9 cellular contexts compared by ENCODE assay signal in genomic region chr9:126915846-126916543, GRCh38. TPM values are rescaled to one million over a fixed set of nuclear protein-coding genes. Genes with fewer than 3 reads are reported as not detected.
A peak's percentile ranks its signal among the peaks of the same experiment; 100 is the strongest.
DNase-seq lines count a peak whose midpoint lies in the region; ATAC-seq, FAIRE-seq and TF ChIP-seq lines count a peak whose summit lies in the region.
"Had no signal": no experiment of that assay in that cellular context is flagged by ENCODE, and none has a peak within 500 bp of the region (broad histone marks: within the 10 kb centered on the region; RNA-seq: fewer than 3 reads in every experiment).

No MANE protein-coding gene starts in this region.

- TF ChIP-seq EP300 in A549 (IDR thresholded peaks at IDR 0.05), result no peak

- peak overlapping the region; percentile 78 for H3K4me2 ChIP-seq in A549

- H3K9me3 ChIP-seq in A549, result no peaks in the 10 kb centered on the region; the same call in 2 of the 3 replicates
- no peaks in the 10 kb centered on the region for H3K9me3 ChIP-seq in HUES6 (ENCODE audit: control insufficient read depth, insufficient read depth, low read depth, low read length)
- no peaks in the 10 kb centered on the region for H3K9me3 ChIP-seq in body of pancreas
- no peaks in the 10 kb centered on the region for H3K9me3 ChIP-seq in mucosa of stomach (ENCODE audit: control insufficient read depth, low read length)

- POLR2A ChIA-PET in A549 (lab: Yijun Ruan, JAX), result no interaction called here

- no peak for FAIRE-seq in A549 (lab: Jason Lieb, UNC)
- FAIRE-seq: G401.6 had no signal

- H3K4me1 ChIP-seq in A549, result peaks cover 7% of the 10 kb centered on the region; the same call in 2 of the 3 replicates
- H3K4me1 ChIP-seq in HUES6 (ENCODE audit: control insufficient read depth, insufficient read depth, low read length), result peaks cover 17% of the 10 kb centered on the region
- peaks cover 18% of the 10 kb centered on the region for H3K4me1 ChIP-seq in body of pancreas
- H3K4me1 ChIP-seq in mucosa of stomach (ENCODE audit: control insufficient read depth, insufficient read depth, low read length), result peaks cover 42% of the 10 kb centered on the region

- ATAC-seq in A549, result no peak
- ATAC-seq in body of pancreas, result no peak
- ATAC-seq in HG03432 (IDR thresholded peaks at IDR 0.05; ENCODE audit: unreplicated experiment), result no peak
- no peak for ATAC-seq in GM19351 (IDR thresholded peaks at IDR 0.05; ENCODE audit: unreplicated experiment)
- ATAC-seq in GM19023 (IDR thresholded peaks at IDR 0.05; ENCODE audit: unreplicated experiment), result no peak

- H3K4me3 ChIP-seq in A549 (no peak overlapping the region; the same call in 2 of the 3 replicates), HUES6 (ENCODE audit: low read depth, low read length) (peak overlapping the region; percentile 74), body of pancreas (peak overlapping the region; percentile 23 to 45), mucosa of stomach (ENCODE audit: low read length) (peak overlapping the region; percentile 44)

- no peak for TF ChIP-seq RAD21 in A549 (conservative IDR thresholded peaks at IDR 0.05 in 1 of 2, IDR thresholded peaks at IDR 0.05 in 1 of 2)

- 97% methylated on average over 15 of the region's 15 CpGs for WGBS in A549 (ENCODE audit: missing lambda C conversion rate)
- WGBS in body of pancreas, 2 donors, result 45 to 60% methylated on average over 9 to 15 of the region's 15 CpGs

- intact Hi-C loops in body of pancreas (cut with DNase I), result loop anchor here (10.0 kb wide), 1 partner anchor 51 kb away; the partner anchor contains the start of gene ZBTB34

- CTCF ChIA-PET in A549 (lab: Yijun Ruan, JAX), result interaction anchor here (1.0 to 2.4 kb wide), 5 partner anchors 9 to 46 kb away, joined by 3 to 10 read pairs (median 4); no protein-coding TSS in a partner anchor

- peaks cover 40% of the 10 kb centered on the region for H3K27me3 ChIP-seq in HUES6 (ENCODE audit: control insufficient read depth, insufficient read depth, low read length)
- H3K27me3 ChIP-seq in body of pancreas, result no peaks in the 10 kb centered on the region
- no peaks in the 10 kb centered on the region for H3K27me3 ChIP-seq in mucosa of stomach (ENCODE audit: control insufficient read depth, insufficient read depth, low read length)

- H3K36me3 ChIP-seq in HUES6 (ENCODE audit: control insufficient read depth, insufficient read depth, low read length), result no peaks in the 10 kb centered on the region
- H3K36me3 ChIP-seq in body of pancreas (replicated peaks in 1 of 2; ENCODE audit: insufficient read depth in 1 of 2, low read depth in 2 of 2), result no peaks in the 10 kb centered on the region
- H3K36me3 ChIP-seq in mucosa of stomach (ENCODE audit: control insufficient read depth, insufficient read depth, low read length), result no peaks in the 10 kb centered on the region

- H3K27ac ChIP-seq in A549 (no peak overlapping the region), HUES6 (ENCODE audit: low read depth, low read length) (no peak overlapping the region), body of pancreas (peak overlapping the region; percentile 70 to 93 (median 88))

- H3K9ac ChIP-seq in HUES6 (ENCODE audit: low read length) (no peak overlapping the region), mucosa of stomach (ENCODE audit: low read length) (peak overlapping the region; percentile 66)

- TF ChIP-seq POLR2A in A549 (IDR thresholded peaks at IDR 0.05; ENCODE audit: low read length) (no peak), body of pancreas (IDR thresholded peaks at IDR 0.05) (no peak)

- TF ChIP-seq CTCF in A549 (IDR thresholded peaks at IDR 0.05), result no peak
- no peak for TF ChIP-seq CTCF in body of pancreas (IDR thresholded peaks at IDR 0.05)

- no peak for DNase-seq in A549 (ENCODE audit: low read depth in 1 of 2, low spot score in 1 of 2)
- no peak for DNase-seq in body of pancreas
- DNase-seq in NCI-H526 treated with DMSO at 0.1 percent for 48 hours (lab: John Stamatoyannopoulos, UW), result no peak

TF ChIP-seq in A549, 52 proteins besides CTCF, POLR2A, EP300 and RAD21:
- TF ChIP-seq TFCP2L1 (CRISPR knock-in tag; IDR thresholded peaks at IDR 0.05) (no peak), ELK1 (IDR thresholded peaks at IDR 0.05; ENCODE audit: low read depth, low read length) (no peak), MAZ (IDR thresholded peaks at IDR 0.05; ENCODE audit: borderline replicate concordance, low read depth, low read length) (no peak), HES2 (IDR thresholded peaks at IDR 0.05) (no peak), ZFP36 (IDR thresholded peaks at IDR 0.05; ENCODE audit: borderline replicate concordance, partially characterized antibody) (no peak), USF2 (IDR thresholded peaks at IDR 0.05) (no peak), RARB (CRISPR knock-in tag; IDR thresholded peaks at IDR 0.05) (no peak), RFX5 (IDR thresholded peaks at IDR 0.05) (no peak), CBX2 (IDR thresholded peaks at IDR 0.05; ENCODE audit: borderline replicate concordance, low read depth) (no peak), CHD4 (IDR thresholded peaks at IDR 0.05; ENCODE audit: borderline replicate concordance) (no peak), HEYL (CRISPR knock-in tag; IDR thresholded peaks at IDR 0.05) (no peak), HOXB13 (CRISPR knock-in tag; IDR thresholded peaks at IDR 0.05; ENCODE audit: low read depth) (no peak), ZC3H11A (IDR thresholded peaks at IDR 0.05) (no peak)

RNA-seq across cellular contexts. Expression of gene RALGPS1, which starts 1.4 kb away (rescaled TPM):
- polyA plus RNA-seq in A549 (2011; rRNA removed), result 7.9 and 8.1 TPM in 2 replicates
- 2.9 and 4.2 TPM in 2 replicates for polyA plus RNA-seq in A549 (2012; cell fraction: cytosol; rRNA removed)
- polyA plus RNA-seq in A549 (2012; cell fraction: nucleus; rRNA removed), result 7.9 and 11.2 TPM in 2 replicates
- polyA plus RNA-seq in A549 (2017; fragmentation: RNase III; extraction: RNeasy Plus Mini Kit Qiagen cat#74134 plus additional on column Dnase treatment), result 3.0 to 5.0 TPM (median 3.9 TPM) in 3 replicates
- polyA minus RNA-seq in A549 (2011; rRNA and poly(A)+ RNA removed), result 8.8 and 11.4 TPM in 2 replicates
- 10 to 100 TPM; 15.3 to 79.4 TPM for total RNA-seq in body of pancreas

RNA-seq across cellular contexts. Expression of gene ZBTB34, which starts 55.6 kb away (rescaled TPM):
- 6.4 and 6.6 TPM in 2 replicates for polyA plus RNA-seq in A549 (2011; rRNA removed)
- 1.6 and 1.9 TPM in 2 replicates for polyA plus RNA-seq in A549 (2012; cell fraction: cytosol; rRNA removed)
- 1.6 and 2.5 TPM in 2 replicates for polyA plus RNA-seq in A549 (2012; cell fraction: nucleus; rRNA removed)
- 3.5 to 4.1 TPM (median 4.0 TPM) in 3 replicates for polyA plus RNA-seq in A549 (2017; fragmentation: RNase III; extraction: RNeasy Plus Mini Kit Qiagen cat#74134 plus additional on column Dnase treatment)
- polyA minus RNA-seq in A549 (2011; rRNA and poly(A)+ RNA removed), result 9.8 and 10.5 TPM in 2 replicates
- 1 to 10 TPM; 5.3 to 7.5 TPM for total RNA-seq in body of pancreas

Comparison
In these comparisons a context has a peak if more than half of its experiments do, and no peak if none do; other contexts are left out.
1. H3K27ac ChIP-seq: peak in body of pancreas (4 of 4); none in A549 (0 of 2) and HUES6 (single experiment).